22 cellular contexts compared by ENCODE assay signal in genomic region chr4:123870283-123870876, GRCh38.
DNase-seq lines count a peak whose midpoint lies in the region; ATAC-seq, FAIRE-seq and TF ChIP-seq lines count a peak whose summit lies in the region.
"Had no signal": no experiment of that assay in that cellular context is flagged by ENCODE, and none has a peak within 500 bp of the region (broad histone marks: within the 10 kb centered on the region; RNA-seq: fewer than 3 reads in every experiment).

No MANE protein-coding gene starts in this region.

- H3K9ac ChIP-seq in HepG2 (ENCODE audit: insufficient read depth, low read depth, low read length), result no peak overlapping the region
- H3K9ac ChIP-seq: BLaER1 treated with 17β-estradiol and CSF1 and Interleukin-3, amounts not matched to agents 10 nM and 100 nM had no signal

- H3K4me1 Mint-ChIP-seq in mesothelial cell of epicardium (peaks cover 52% of the 10 kb centered on the region), immature natural killer cell (no peaks in the 10 kb centered on the region)
- H3K4me1 Mint-ChIP-seq: activated CD4-positive, alpha-beta T cell treated with anti-CD3 and anti-CD28 coated beads, Interleukin-2, amount 10 ng/mL, durations not matched to agents 7 days and 5 days had no signal

- peak; percentile 66; the same call in 2 of the 3 replicates for ATAC-seq in HepG2
- no peak for ATAC-seq in right lobe of liver
- peak in 3 of 8 donors; percentile 29 to 52 (median 45) for ATAC-seq in heart right ventricle
- no peak for ATAC-seq in HG03342 (IDR thresholded peaks at IDR 0.05; ENCODE audit: unreplicated experiment)
- ATAC-seq: A549; activated naive CD4-positive, alpha-beta T cell treated with anti-CD3 and anti-CD28 coated beads, Interleukin-2, amount 50 U/mL, for 72 hours; esophagus mucosa; Panc1 had no signal

- peak; percentile 45 for DNase-seq in HepG2 (ENCODE audit: low spot score)
- DNase-seq in right lobe of liver, result no peak
- no peak for DNase-seq in heart right ventricle
- no peak for DNase-seq in mesothelial cell of epicardium (ENCODE audit: low spot score in 2 of 2, unreplicated experiment in 2 of 2)
- DNase-seq in uterus, result peak in 1 of 2 donors; percentile 17
- DNase-seq in HPDE6-E6E7 (ENCODE audit: extremely low spot score), result no peak
- DNase-seq in immature natural killer cell, result no peak
- DNase-seq: activated CD4-positive, alpha-beta T cell treated with anti-CD3 and anti-CD28 coated beads, Interleukin-2, amount 10 ng/mL, durations not matched to agents 7 days and 5 days; effector memory CD4-positive, alpha-beta T cell; GOT3; substantia nigra; T-helper 2 cell; upper lobe of right lung had no signal

- H3K27ac ChIP-seq in HepG2 (ENCODE audit: extremely low read length, insufficient read depth, low read length), result peak overlapping the region; percentile 23
- H3K27ac ChIP-seq in right lobe of liver, result no peak overlapping the region
- peak overlapping the region in 7 of 10 donors; percentile 4 to 65 (median 45) for H3K27ac ChIP-seq in heart right ventricle
- peak overlapping the region; percentile 53 to 63 for H3K27ac ChIP-seq in uterus
- H3K27ac ChIP-seq: A549; ascending aorta; BLaER1 treated with 17β-estradiol and CSF1 and Interleukin-3, amounts not matched to agents 10 nM and 100 nM; SK-N-MC; upper lobe of right lung had no signal

- H3K27ac Mint-ChIP-seq in mesothelial cell of epicardium (peak overlapping the region; percentile 92), immature natural killer cell (no peak overlapping the region)
- H3K27ac Mint-ChIP-seq: activated CD4-positive, alpha-beta T cell treated with anti-CD3 and anti-CD28 coated beads, Interleukin-2, amount 10 ng/mL, durations not matched to agents 7 days and 5 days; activated naive CD4-positive, alpha-beta T cell treated with anti-CD3 and anti-CD28 coated beads, Interleukin-2, amount 50 U/mL, for 72 hours had no signal

- WGBS in HepG2 (ENCODE audit: low lambda C conversion rate), result 16% methylated on average over 3 of the region's 3 CpGs
- WGBS in right lobe of liver (ENCODE audit: insufficient coverage, low coverage, low lambda C conversion rate, missing lambda C conversion rate), result 23% methylated on average over 3 of the region's 3 CpGs
- 34 to 54% methylated on average over 3 of the region's 3 CpGs for WGBS in heart right ventricle, 2 donors

- TF ChIP-seq CTCF in HepG2 (CRISPR knock-in tag; IDR thresholded peaks at IDR 0.05), result no peak
- TF ChIP-seq CTCF in right lobe of liver (IDR thresholded peaks at IDR 0.05), result no peak
- no peak for TF ChIP-seq CTCF in heart right ventricle (IDR thresholded peaks at IDR 0.05)
- TF ChIP-seq CTCF in mesothelial cell of epicardium (IDR thresholded peaks at IDR 0.05; ENCODE audit: unreplicated experiment), result no peak
- TF ChIP-seq CTCF in uterus (IDR thresholded peaks at IDR 0.05), result no peak

- FAIRE-seq in HepG2 (lab: Jason Lieb, UNC), result peak; percentile 28
- FAIRE-seq: A549, colon had no signal

- no peak overlapping the region for H3K4me3 ChIP-seq in HepG2 (replicated peaks in 1 of 3; ENCODE audit: insufficient read depth in 1 of 3, low read depth in 2 of 3, low read length in 3 of 3)
- H3K4me3 ChIP-seq in right lobe of liver, result no peak overlapping the region
- H3K4me3 ChIP-seq in heart right ventricle, result no peak overlapping the region
- H3K4me3 ChIP-seq in uterus, result no peak overlapping the region
- H3K4me3 ChIP-seq: A549; ascending aorta; BLaER1 treated with 17β-estradiol and CSF1 and Interleukin-3, amounts not matched to agents 10 nM and 100 nM; SK-N-MC; upper lobe of right lung had no signal

- TF ChIP-seq EP300 in HepG2 (IDR thresholded peaks at IDR 0.05; ENCODE audit: low read depth in 2 of 2, low read length in 2 of 2) (peak in 1 of 2 experiments; percentile 38; a peak in 1 of 4 replicates), HepG2 (CRISPR knock-in tag; IDR thresholded peaks at IDR 0.05; ENCODE audit: borderline replicate concordance) (no peak)

- in situ Hi-C loops in HepG2 (cut with HindIII; ENCODE audit: extremely low pct_ligation_motif_present, low pct_unique_long_range_greater_than_20kb), result no loop called here

- POLR2A ChIA-PET in HepG2 (lab: Yijun Ruan, JAX), result no interaction called here

- no peak overlapping the region for H2AFZ ChIP-seq in HepG2 (ENCODE audit: low read length)

- no peaks in the 10 kb centered on the region for H3K27me3 Mint-ChIP-seq in mesothelial cell of epicardium (ENCODE audit: low read depth)
- peaks cover 0 to 3% (median 0%) of the 10 kb centered on the region in 3 donors for H3K27me3 Mint-ChIP-seq in immature natural killer cell (ENCODE audit: low read depth in 3 of 3)
- H3K27me3 Mint-ChIP-seq: activated CD4-positive, alpha-beta T cell treated with anti-CD3 and anti-CD28 coated beads, Interleukin-2, amount 10 ng/mL, durations not matched to agents 7 days and 5 days had no signal

- H3K4me3 Mint-ChIP-seq in mesothelial cell of epicardium, result no peak overlapping the region
- H3K4me3 Mint-ChIP-seq in immature natural killer cell, result no peak overlapping the region
- H3K4me3 Mint-ChIP-seq: activated CD4-positive, alpha-beta T cell treated with anti-CD3 and anti-CD28 coated beads, Interleukin-2, amount 10 ng/mL, durations not matched to agents 7 days and 5 days had no signal

- no peaks in the 10 kb centered on the region for H4K20me1 ChIP-seq in HepG2 (ENCODE audit: insufficient read depth, low read length)
- H4K20me1 ChIP-seq: BLaER1 treated with 17β-estradiol and CSF1 and Interleukin-3, amounts not matched to agents 10 nM and 100 nM had no signal

- BruUV-seq in HepG2 (replicated peaks; lab: Mats Ljungman, UMichigan), result no TSS peak

- TF ChIP-seq RAD21 in HepG2 (CRISPR knock-in tag; IDR thresholded peaks at IDR 0.05), result no peak

- H3K36me3 ChIP-seq in HepG2 (replicated peaks in 1 of 2; ENCODE audit: control insufficient read depth in 1 of 2, insufficient read depth in 2 of 2, low read length in 2 of 2), result no peaks in the 10 kb centered on the region
- no peaks in the 10 kb centered on the region for H3K36me3 ChIP-seq in right lobe of liver
- H3K36me3 ChIP-seq in heart right ventricle, result no peaks in the 10 kb centered on the region
- H3K36me3 ChIP-seq in uterus, result no peaks in the 10 kb centered on the region
- H3K36me3 ChIP-seq: ascending aorta; BLaER1 treated with 17β-estradiol and CSF1 and Interleukin-3, amounts not matched to agents 10 nM and 100 nM; upper lobe of right lung had no signal

- H3K9me3 Mint-ChIP-seq in mesothelial cell of epicardium, result peaks cover 5% of the 10 kb centered on the region
- peaks cover 0 to 4% (median 0%) of the 10 kb centered on the region in 6 donors for H3K9me3 Mint-ChIP-seq in immature natural killer cell
- H3K9me3 Mint-ChIP-seq: activated CD4-positive, alpha-beta T cell treated with anti-CD3 and anti-CD28 coated beads, Interleukin-2, amount 10 ng/mL, durations not matched to agents 7 days and 5 days had no signal

- H3K9me3 ChIP-seq in HepG2 (ENCODE audit: low read length) (no peaks in the 10 kb centered on the region), right lobe of liver (no peaks in the 10 kb centered on the region), heart right ventricle (peaks cover 0 to 6% (median 0%) of the 10 kb centered on the region in 11 donors), uterus (no peaks in the 10 kb centered on the region)
- H3K9me3 ChIP-seq: A549, ascending aorta, upper lobe of right lung had no signal

- H3K36me3 Mint-ChIP-seq in mesothelial cell of epicardium (no peaks in the 10 kb centered on the region), immature natural killer cell (no peaks in the 10 kb centered on the region)
- H3K36me3 Mint-ChIP-seq: activated naive CD4-positive, alpha-beta T cell treated with anti-CD3 and anti-CD28 coated beads, Interleukin-2, amount 50 U/mL, for 72 hours had no signal

- intact Hi-C loops in HepG2 (cut with micrococcal nuclease; ENCODE audit: unreplicated experiment), result no loop called here
- intact Hi-C loops in right lobe of liver (cut with DNase I), result no loop called here
- intact Hi-C loops in heart right ventricle (cut with DNase I), result no loop called here
- intact Hi-C loops in uterus (cut with DNase I; ENCODE audit: low total_unique reads), result no loop called here

- CTCF ChIA-PET in HepG2 (lab: Yijun Ruan, JAX; ENCODE audit: low intra/inter-chr PET ratio, low total read pairs), result no interaction called here

- H3K4me1 ChIP-seq in HepG2 (ENCODE audit: insufficient read depth, low read length) (peaks cover 36% of the 10 kb centered on the region), right lobe of liver (no peaks in the 10 kb centered on the region), heart right ventricle (peaks cover 0 to 35% (median 12%) of the 10 kb centered on the region in 9 donors), uterus (peaks cover 0 to 8% of the 10 kb centered on the region in 2 donors)
- H3K4me1 ChIP-seq: A549, ascending aorta, upper lobe of right lung had no signal

- TF ChIP-seq POLR2A in HepG2 (IDR thresholded peaks at IDR 0.05; ENCODE audit: insufficient read depth in 1 of 2, low read depth in 2 of 2, low read length in 2 of 2) (no peak), right lobe of liver (IDR thresholded peaks at IDR 0.05) (no peak), uterus (IDR thresholded peaks at IDR 0.05) (no peak)

- H3K79me2 ChIP-seq in HepG2 (ENCODE audit: insufficient read depth, low read length), result no peaks in the 10 kb centered on the region

- H3K4me2 ChIP-seq in HepG2 (ENCODE audit: low read depth, low read length), result peak overlapping the region; percentile 34
- H3K4me2 ChIP-seq: A549 had no signal

- no peaks in the 10 kb centered on the region for H3K27me3 ChIP-seq in HepG2 (ENCODE audit: control insufficient read depth in 1 of 2, insufficient read depth in 2 of 2, low read length in 2 of 2)
- no peaks in the 10 kb centered on the region for H3K27me3 ChIP-seq in right lobe of liver
- no peaks in the 10 kb centered on the region for H3K27me3 ChIP-seq in heart right ventricle
- H3K27me3 ChIP-seq in uterus, result no peaks in the 10 kb centered on the region
- H3K27me3 ChIP-seq: ascending aorta; BLaER1 treated with 17β-estradiol and CSF1 and Interleukin-3, amounts not matched to agents 10 nM and 100 nM; upper lobe of right lung had no signal

TF ChIP-seq in HepG2, 621 proteins besides CTCF, POLR2A, EP300 and RAD21 (continues in another document):
- 0 out of 2 replicates have a peak, but pooled peaks have one; percentile 47 for TF ChIP-seq NFIC (IDR thresholded peaks at IDR 0.05; ENCODE audit: low read length)

Comparison
In these comparisons a context has a peak if more than half of its experiments do, and no peak if none do; other contexts are left out.
1. H3K27ac ChIP-seq: peak in HepG2 (single experiment), heart right ventricle (7 of 10) and uterus (2 of 2); none in right lobe of liver (0 of 3).